Comparison of ENCODE assay signal across 1 cellular context in the genomic region with DNA sequence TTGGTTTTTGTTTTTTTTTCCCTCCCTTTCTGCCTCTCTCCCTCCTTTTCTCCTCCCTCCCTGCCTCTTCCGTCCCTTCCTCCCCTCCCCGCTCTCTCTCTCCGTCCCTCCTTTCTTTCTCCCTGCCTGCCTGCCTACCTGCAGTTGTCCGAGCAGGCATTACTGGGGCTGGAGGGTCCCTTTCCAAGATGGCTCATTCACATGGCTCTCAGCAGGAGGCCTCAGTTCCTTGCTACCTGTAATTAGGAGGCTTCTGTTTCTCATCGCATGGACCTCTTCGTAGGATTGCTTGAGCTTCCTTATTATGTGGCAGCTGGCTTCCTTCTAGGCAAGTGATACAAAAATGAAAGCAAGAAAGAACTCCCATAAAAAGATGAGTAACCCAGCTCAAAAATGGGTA.
A peak's percentile ranks its signal among the peaks of the same experiment; 100 is the strongest.
TF ChIP-seq lines count a peak whose summit lies in the region.

No MANE protein-coding gene starts in this region.

TF ChIP-seq in H1, 55 proteins besides CTCF, POLR2A, EP300 and RAD21:
- peak; percentile 62; the same call in 1 of the 2 replicates for TF ChIP-seq YY1 (IDR thresholded peaks at IDR 0.05; ENCODE audit: low read depth, low read length)
- no peak for TF ChIP-seq KDM4A (IDR thresholded peaks at IDR 0.05; ENCODE audit: low read depth, low read length, severe bottlenecking)
- no peak for TF ChIP-seq JUND (IDR thresholded peaks at IDR 0.05; ENCODE audit: low read length)
- TF ChIP-seq RBBP5 (IDR thresholded peaks at IDR 0.05; ENCODE audit: borderline replicate concordance, low read depth, low read length) = no peak
- no peak for TF ChIP-seq NANOG (IDR thresholded peaks at IDR 0.05; ENCODE audit: insufficient read depth, low read depth, low read length, poor library complexity, severe bottlenecking)
- no peak for TF ChIP-seq POLR2AphosphoS5 (IDR thresholded peaks at IDR 0.05; ENCODE audit: low read depth, low read length)
